ENCODE assay signal across 26 cellular contexts in genomic region chr2:13696601-13697000, GRCh38.
"Had no signal": no experiment of that assay in that cellular context is flagged by ENCODE, and none has a peak within 500 bp of the region (broad histone marks: within the 10 kb centered on the region; RNA-seq: fewer than 3 reads in every experiment).

No MANE protein-coding gene starts in this region.

- H3K27me3 ChIP-seq: ascending aorta, breast epithelium, dorsolateral prefrontal cortex had no signal

- H3K27ac ChIP-seq: ascending aorta, breast epithelium, coronary artery, dorsolateral prefrontal cortex had no signal

- FAIRE-seq: frontal cortex had no signal

- DNase-seq: activated CD4-positive, alpha-beta memory T cell treated with anti-CD3 and anti-CD28 coated beads for 36 hours; activated CD4-positive, alpha-beta T cell treated with anti-CD3 and anti-CD28 coated beads for 36 hours; activated CD4-positive, alpha-beta T cell treated with anti-CD3 and anti-CD28 coated beads, Interleukin-2, amount 10 ng/mL, durations not matched to agents 24 days and 14 days; activated CD4-positive, CD25-positive, alpha-beta regulatory T cell; activated CD4-positive, CD25-positive, alpha-beta regulatory T cell treated with anti-CD3 and anti-CD28 coated beads, Interleukin-2, amount 50 U/mL, for 72 hours; activated CD8-positive, alpha-beta memory T cell treated with anti-CD3 and anti-CD28 coated beads, Interleukin-2, amount 10 ng/mL, durations not matched to agents 7 days and 5 days; activated CD8-positive, alpha-beta memory T cell treated with anti-CD3 and anti-CD28 coated beads, Interleukin-2, amount 50 U/mL, for 4 hours; activated CD8-positive, alpha-beta T cell treated with anti-CD3 and anti-CD28 coated beads, Interleukin-2, amount 10 ng/mL, durations not matched to agents 7 days and 5 days; activated effector memory CD4-positive, alpha-beta T cell treated with anti-CD3 and anti-CD28 coated beads, Interleukin-2, amount 50 U/mL, for 16 hours; activated naive CD4-positive, alpha-beta T cell treated with anti-CD3 and anti-CD28 coated beads, Interleukin-2, amount 10 ng/mL, durations not matched to agents 7 days and 5 days; activated naive CD8-positive, alpha-beta T cell treated with anti-CD3 and anti-CD28 coated beads, Interleukin-2, amount 10 ng/mL, durations not matched to agents 7 days and 5 days; activated T-cell treated with anti-CD3 and anti-CD28 coated beads, Interleukin-2, amount 50 U/mL, for 1 hour; activated T-cell treated with anti-CD3 and anti-CD28 coated beads, Interleukin-2, amount 50 U/mL, for 48 hours; dorsolateral prefrontal cortex; effector memory CD4-positive, alpha-beta T cell; endodermal cell; foreskin fibroblast; head of caudate nucleus; hippocampal formation; T-helper 2 cell had no signal

- H3K4me3 ChIP-seq: ascending aorta, breast epithelium, coronary artery, dorsolateral prefrontal cortex had no signal

- H3K36me3 ChIP-seq: ascending aorta, breast epithelium had no signal

- ATAC-seq: activated CD4-positive, alpha-beta T cell treated with anti-CD3 and anti-CD28 coated beads for 36 hours; activated CD8-positive, alpha-beta memory T cell treated with anti-CD3 and anti-CD28 coated beads, Interleukin-2, amount 10 ng/mL, durations not matched to agents 7 days and 5 days; activated CD8-positive, alpha-beta T cell treated with anti-CD3 and anti-CD28 coated beads, Interleukin-2, amount 10 ng/mL, durations not matched to agents 7 days and 5 days; activated naive CD4-positive, alpha-beta T cell treated with anti-CD3 and anti-CD28 coated beads, Interleukin-2, amount 50 U/mL, for 72 hours; esophagus mucosa had no signal

- H3K9me3 ChIP-seq: ascending aorta, breast epithelium had no signal

- H3K4me1 ChIP-seq: ascending aorta, breast epithelium had no signal
